ENCODE assay signal across 2 cellular contexts in the genomic region with DNA sequence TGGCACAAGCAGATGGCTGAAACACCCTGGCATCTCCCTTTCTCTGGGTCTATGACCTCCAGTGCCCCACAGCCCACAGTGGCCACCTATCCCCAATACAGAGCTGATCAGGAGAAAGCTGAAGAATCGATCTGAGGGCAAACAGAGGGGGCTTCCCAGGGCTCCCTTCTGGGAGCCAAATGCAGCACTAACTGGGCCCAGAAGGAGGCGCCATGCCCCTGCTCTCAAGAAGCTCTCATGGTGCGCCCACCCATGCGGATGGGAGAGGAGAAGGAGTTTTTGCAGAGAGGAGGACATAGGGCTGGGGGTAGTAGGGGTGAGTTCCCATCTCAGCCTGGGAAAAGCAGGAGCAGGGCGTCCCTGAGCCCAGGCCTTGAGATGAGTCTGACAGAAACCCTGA.
TF ChIP-seq lines count a peak whose summit lies in the region.

No MANE protein-coding gene starts in this region.

TF ChIP-seq in HCT116, 20 proteins besides CTCF, POLR2A, EP300 and RAD21:
- TF ChIP-seq YY1 (IDR thresholded peaks at IDR 0.05; ENCODE audit: extremely low read depth, insufficient replicate concordance, low read depth, low read length) (no peak), ZFX (IDR thresholded peaks at IDR 0.05) (no peak), SIN3A (IDR thresholded peaks at IDR 0.05; ENCODE audit: low read depth) (no peak), SP1 (IDR thresholded peaks at IDR 0.05; ENCODE audit: low read depth) (no peak), ELF1 (IDR thresholded peaks at IDR 0.05; ENCODE audit: borderline replicate concordance, low read depth) (no peak)
- TF ChIP-seq, protein P1, sequence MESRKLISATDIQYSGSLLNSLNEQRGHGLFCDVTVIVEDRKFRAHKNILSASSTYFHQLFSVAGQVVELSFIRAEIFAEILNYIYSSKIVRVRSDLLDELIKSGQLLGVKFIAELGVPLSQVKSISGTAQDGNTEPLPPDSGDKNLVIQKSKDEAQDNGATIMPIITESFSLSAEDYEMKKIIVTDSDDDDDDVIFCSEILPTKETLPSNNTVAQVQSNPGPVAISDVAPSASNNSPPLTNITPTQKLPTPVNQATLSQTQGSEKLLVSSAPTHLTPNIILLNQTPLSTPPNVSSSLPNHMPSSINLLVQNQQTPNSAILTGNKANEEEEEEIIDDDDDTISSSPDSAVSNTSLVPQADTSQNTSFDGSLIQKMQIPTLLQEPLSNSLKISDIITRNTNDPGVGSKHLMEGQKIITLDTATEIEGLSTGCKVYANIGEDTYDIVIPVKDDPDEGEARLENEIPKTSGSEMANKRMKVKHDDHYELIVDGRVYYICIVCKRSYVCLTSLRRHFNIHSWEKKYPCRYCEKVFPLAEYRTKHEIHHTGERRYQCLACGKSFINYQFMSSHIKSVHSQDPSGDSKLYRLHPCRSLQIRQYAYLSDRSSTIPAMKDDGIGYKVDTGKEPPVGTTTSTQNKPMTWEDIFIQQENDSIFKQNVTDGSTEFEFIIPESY (IDR thresholded peaks at IDR 0.05; ENCODE audit: extremely low read depth, insufficient replicate concordance, low read length), result no peak
TF ChIP-seq in HCT116: peak in this region for 0.

TF ChIP-seq in K562, 482 proteins besides CTCF, POLR2A, EP300 and RAD21:
- TF ChIP-seq, protein P1 (CRISPR knock-in tag; IDR thresholded peaks at IDR 0.05), result no peak
- no peak for TF ChIP-seq SMAD3 (CRISPR knock-in tag; conservative IDR thresholded peaks at IDR 0.05)
- no peak for TF ChIP-seq NR2F6 (CRISPR knock-in tag; IDR thresholded peaks at IDR 0.05)
- TF ChIP-seq SOX6 (IDR thresholded peaks at IDR 0.05), result no peak
- no peak for TF ChIP-seq CREB3 (tag; conservative IDR thresholded peaks at IDR 0.05; ENCODE audit: low read depth)
TF ChIP-seq in K562: peak in this region for 0.
